ENCODE assay signal across 24 cellular contexts in genomic region chr7:116772926-116773749, GRCh38.
DNase-seq lines count a peak whose midpoint lies in the region; ATAC-seq and TF ChIP-seq lines count a peak whose summit lies in the region.
"Had no signal": no experiment of that assay in that cellular context is flagged by ENCODE, and none has a peak within 500 bp of the region (broad histone marks: within the 10 kb centered on the region; RNA-seq: fewer than 3 reads in every experiment).

No MANE protein-coding gene starts in this region.

- peak overlapping the region; percentile 32 to 44; a peak in 2 of 4 replicates for H4K8ac ChIP-seq in IMR-90 (ENCODE audit: low read depth in 2 of 2, low read length in 2 of 2)
- H4K8ac ChIP-seq in mesenchymal stem cell (ENCODE audit: low read length), result no peak overlapping the region

- H3K4me2 ChIP-seq in IMR-90 (ENCODE audit: low read depth, low read length) (no peak overlapping the region), mesenchymal stem cell (ENCODE audit: low read length, poor library complexity, severe bottlenecking) (no peak overlapping the region)

- H3K79me1 ChIP-seq in IMR-90 (ENCODE audit: low read depth in 1 of 2, low read length in 2 of 2), result peaks cover 0 to 4% of the 10 kb centered on the region in 2 experiments; a peak in 1 of 4 replicates
- peaks cover 2% of the 10 kb centered on the region for H3K79me1 ChIP-seq in mesenchymal stem cell (replicated peaks; ENCODE audit: low read length, poor library complexity, severe bottlenecking)

- H4K91ac ChIP-seq in IMR-90 (ENCODE audit: insufficient read depth, low read depth, low read length) (0 out of 2 replicates have a peak overlapping the region, but pooled peaks have one; percentile 5), mesenchymal stem cell (ENCODE audit: low read length) (no peak overlapping the region)

- H3K4me3 Mint-ChIP-seq in natural killer cell treated with Interleukin-12 subunit alpha and Interleukin-12 subunit beta and Interleukin-15 and Interleukin-18, amount 100 ng/mL, for 72 hours, result no peak overlapping the region
- no peak overlapping the region for H3K4me3 Mint-ChIP-seq in CD14-positive monocyte
- H3K4me3 Mint-ChIP-seq: activated naive CD8-positive, alpha-beta T cell; activated T-helper 17 cell treated with anti-CD3 and anti-CD28 coated beads, Interleukin-2, amount 50 U/mL, for 72 hours; naive thymus-derived CD4-positive, alpha-beta T cell; T-helper 17 cell had no signal

- H2AFZ ChIP-seq in IMR-90 (replicated peaks; ENCODE audit: low read length, poor library complexity) (no peak overlapping the region), mesenchymal stem cell (ENCODE audit: low read depth, low read length) (no peak overlapping the region)
- H2AFZ ChIP-seq: parathyroid adenoma had no signal

- no peak overlapping the region for H3K27ac Mint-ChIP-seq in natural killer cell treated with Interleukin-12 subunit alpha and Interleukin-12 subunit beta and Interleukin-15 and Interleukin-18, amount 100 ng/mL, for 72 hours
- H3K27ac Mint-ChIP-seq in CD14-positive monocyte, result no peak overlapping the region
- H3K27ac Mint-ChIP-seq: activated naive CD8-positive, alpha-beta T cell; activated T-helper 17 cell treated with anti-CD3 and anti-CD28 coated beads, Interleukin-2, amount 50 U/mL, for 72 hours; naive thymus-derived CD4-positive, alpha-beta T cell; T-helper 17 cell had no signal

- peak overlapping the region; percentile 59; the same call in 1 of the 2 replicates for H2BK20ac ChIP-seq in IMR-90 (ENCODE audit: low read depth, low read length)

- no peak overlapping the region for H2AK9ac ChIP-seq in IMR-90 (replicated peaks; ENCODE audit: low read depth, low read length, poor library complexity)

- no peak for ATAC-seq in IMR-90 (ENCODE audit: low read depth)
- no peak for ATAC-seq in natural killer cell treated with Interleukin-12 subunit alpha and Interleukin-12 subunit beta and Interleukin-15 and Interleukin-18, amount 100 ng/mL, for 72 hours
- ATAC-seq: activated T-helper 17 cell treated with anti-CD3 and anti-CD28 coated beads, Interleukin-2, amount 50 U/mL, for 72 hours; gastroesophageal sphincter; naive thymus-derived CD4-positive, alpha-beta T cell; T-helper 17 cell had no signal

- intact Hi-C loops in IMR-90 (cut with micrococcal nuclease) (no loop called here), colonic mucosa (cut with DNase I) (no loop called here), CD14-positive monocyte (cut with micrococcal nuclease) (no loop called here)

- H3K36me3 Mint-ChIP-seq in natural killer cell treated with Interleukin-12 subunit alpha and Interleukin-12 subunit beta and Interleukin-15 and Interleukin-18, amount 100 ng/mL, for 72 hours, result no peaks in the 10 kb centered on the region
- H3K36me3 Mint-ChIP-seq in CD14-positive monocyte, result no peaks in the 10 kb centered on the region
- H3K36me3 Mint-ChIP-seq: activated naive CD8-positive, alpha-beta T cell; naive thymus-derived CD4-positive, alpha-beta T cell had no signal

- H4K5ac ChIP-seq in IMR-90 (ENCODE audit: low read depth, low read length), result peak overlapping the region; percentile 71; the same call in 1 of the 2 replicates

- H3K18ac ChIP-seq in IMR-90 (ENCODE audit: low read depth, low read length) (peak overlapping the region; percentile 75; the same call in 1 of the 2 replicates), mesenchymal stem cell (ENCODE audit: low read depth in 1 of 2, low read length in 2 of 2) (peak overlapping the region in 1 of 2 experiments; percentile 52)

- TF ChIP-seq CTCF in IMR-90 (conservative IDR thresholded peaks at IDR 0.05; ENCODE audit: low read depth, low read length) (no peak), colonic mucosa (IDR thresholded peaks at IDR 0.05) (no peak), CD14-positive monocyte (IDR thresholded peaks at IDR 0.05) (no peak)

- peak; percentile 17 for DNase-seq in ACHN
- DNase-seq in IMR-90, result no peak
- DNase-seq in colonic mucosa, result no peak
- DNase-seq in mesenchymal stem cell, result no peak
- no peak for DNase-seq in effector memory CD4-positive, alpha-beta T cell
- no peak for DNase-seq in natural killer cell treated with Interleukin-12 subunit alpha and Interleukin-12 subunit beta and Interleukin-15 and Interleukin-18, amount 100 ng/mL, for 72 hours (ENCODE audit: low spot score)
- no peak for DNase-seq in NCI-H2029 treated with DMSO at 0.1 percent for 48 hours (lab: John Stamatoyannopoulos, UW)
- no peak for DNase-seq in CD14-positive monocyte (ENCODE audit: low spot score)
- DNase-seq: activated CD8-positive, alpha-beta memory T cell treated with anti-CD3 and anti-CD28 coated beads, Interleukin-2, amount 50 U/mL, for 4 hours; GF-D8; Kasumi-1; naive thymus-derived CD4-positive, alpha-beta T cell; NCI-H1048; NCI-H2081 treated with DMSO at 0.1 percent for 48 hours; right cardiac atrium; T-helper 17 cell; upper lobe of left lung; WERI-Rb-1 had no signal

- POLR2A ChIA-PET in IMR-90 (lab: Charles Lee; ENCODE audit: unreplicated experiment), result no interaction called here

- no peaks in the 10 kb centered on the region for H3K27me3 ChIP-seq in IMR-90 (ENCODE audit: control insufficient read depth, insufficient read depth, low read length)
- H3K27me3 ChIP-seq in colonic mucosa, result no peaks in the 10 kb centered on the region
- H3K27me3 ChIP-seq in mesenchymal stem cell (ENCODE audit: control insufficient read depth in 1 of 2, insufficient read depth in 1 of 2, low read length in 2 of 2), result no peaks in the 10 kb centered on the region
- no peaks in the 10 kb centered on the region for H3K27me3 ChIP-seq in effector memory CD4-positive, alpha-beta T cell (replicated peaks; ENCODE audit: control insufficient read depth, insufficient read depth, low read length, poor library complexity, severe bottlenecking)
- H3K27me3 ChIP-seq: esophagus muscularis mucosa, gastroesophageal sphincter, SJSA1, upper lobe of left lung had no signal

- no peaks in the 10 kb centered on the region for H4K20me1 ChIP-seq in IMR-90 (ENCODE audit: insufficient read depth, low read length)

- H3K9me3 Mint-ChIP-seq in natural killer cell treated with Interleukin-12 subunit alpha and Interleukin-12 subunit beta and Interleukin-15 and Interleukin-18, amount 100 ng/mL, for 72 hours, result no peaks in the 10 kb centered on the region
- no peaks in the 10 kb centered on the region for H3K9me3 Mint-ChIP-seq in CD14-positive monocyte
- H3K9me3 Mint-ChIP-seq: activated T-helper 17 cell treated with anti-CD3 and anti-CD28 coated beads, Interleukin-2, amount 50 U/mL, for 72 hours had no signal

- CTCF ChIA-PET in IMR-90 (lab: Yijun Ruan, JAX), result no interaction called here

- in situ Hi-C loops in ACHN (cut with HindIII; ENCODE audit: low pct_ligation_motif_present, low pct_unique_long_range_greater_than_20kb, low sequenced_read_pairs) (no loop called here), IMR-90 (cut with MboI; ENCODE audit: low sequenced_read_pairs) (no loop called here)

- TF ChIP-seq RAD21 in IMR-90 (IDR thresholded peaks at IDR 0.05; ENCODE audit: low read length), result no peak

- H3K4me3 ChIP-seq in IMR-90 (ENCODE audit: insufficient read depth, low read depth, low read length) (no peak overlapping the region), colonic mucosa (no peak overlapping the region), mesenchymal stem cell (ENCODE audit: insufficient read depth in 1 of 2, low read depth in 1 of 2, low read length in 2 of 2) (no peak overlapping the region)
- H3K4me3 ChIP-seq in effector memory CD4-positive, alpha-beta T cell (ENCODE audit: insufficient read depth, low read depth, low read length, poor library complexity, severe bottlenecking), result no peak overlapping the region
- H3K4me3 ChIP-seq: esophagus muscularis mucosa, gastroesophageal sphincter, SJSA1, upper lobe of left lung had no signal

- no CpG with 5 or more reads among the region's 2 CpGs for WGBS in IMR-90 (ENCODE audit: extremely low coverage in 2 of 2, insufficient read length in 1 of 2), 2 experiments
- WGBS in mesenchymal stem cell, result 90% methylated on average over 2 of the region's 2 CpGs

- peaks cover 6% of the 10 kb centered on the region for H3K9me1 ChIP-seq in IMR-90 (ENCODE audit: insufficient read depth, low read length)

- BruUV-seq in IMR-90 (replicated peaks; lab: Mats Ljungman, UMichigan), result no TSS peak

- H3K4me1 ChIP-seq in IMR-90 (ENCODE audit: control insufficient read depth, insufficient read depth, low read length), result peaks cover 6% of the 10 kb centered on the region
- H3K4me1 ChIP-seq in colonic mucosa, result peaks cover 3% of the 10 kb centered on the region
- H3K4me1 ChIP-seq in mesenchymal stem cell (ENCODE audit: control insufficient read depth, insufficient read depth, low read depth, low read length), result peaks cover 6% of the 10 kb centered on the region
- no peaks in the 10 kb centered on the region for H3K4me1 ChIP-seq in effector memory CD4-positive, alpha-beta T cell (ENCODE audit: control insufficient read depth, insufficient read depth, low read length, poor library complexity, severe bottlenecking)
- H3K4me1 ChIP-seq: parathyroid adenoma had no signal

- H3K27ac ChIP-seq in IMR-90 (ENCODE audit: insufficient read depth, low read length), result no peak overlapping the region
- peak overlapping the region; percentile 75 for H3K27ac ChIP-seq in colonic mucosa
- peak overlapping the region; percentile 81 for H3K27ac ChIP-seq in mesenchymal stem cell (ENCODE audit: low read length, poor library complexity, severe bottlenecking)
- no peak overlapping the region for H3K27ac ChIP-seq in effector memory CD4-positive, alpha-beta T cell (ENCODE audit: insufficient read depth, low read length, poor library complexity, severe bottlenecking)
- H3K27ac ChIP-seq: esophagus muscularis mucosa, gastroesophageal sphincter, parathyroid adenoma, upper lobe of left lung, WERI-Rb-1 had no signal

- H2BK15ac ChIP-seq in IMR-90 (ENCODE audit: low read depth, low read length) (peak overlapping the region; percentile 77; the same call in 2 of the 3 replicates), mesenchymal stem cell (ENCODE audit: low read depth, poor library complexity, severe bottlenecking) (no peak overlapping the region)

- H3K4me1 Mint-ChIP-seq in natural killer cell treated with Interleukin-12 subunit alpha and Interleukin-12 subunit beta and Interleukin-15 and Interleukin-18, amount 100 ng/mL, for 72 hours (ENCODE audit: low read depth in 2 of 2), result no peaks in the 10 kb centered on the region
- H3K4me1 Mint-ChIP-seq in CD14-positive monocyte, result no peaks in the 10 kb centered on the region
- H3K4me1 Mint-ChIP-seq: activated T-helper 17 cell treated with anti-CD3 and anti-CD28 coated beads, Interleukin-2, amount 50 U/mL, for 72 hours; naive thymus-derived CD4-positive, alpha-beta T cell; T-helper 17 cell had no signal

- H2BK120ac ChIP-seq in IMR-90 (ENCODE audit: low read depth, low read length) (peak overlapping the region; percentile 73), mesenchymal stem cell (ENCODE audit: low read depth, low read length) (no peak overlapping the region)

- 0 out of 2 replicates have a peak overlapping the region, but pooled peaks have one; percentile 30 for H3K56ac ChIP-seq in IMR-90 (ENCODE audit: extremely low read depth, insufficient read depth, low read length)

- peak overlapping the region; percentile 72 for H2AK5ac ChIP-seq in IMR-90 (ENCODE audit: low read depth, low read length)
- H2AK5ac ChIP-seq in mesenchymal stem cell (ENCODE audit: low read length, severe bottlenecking), result peak overlapping the region; percentile 50

- dilution Hi-C loops in IMR-90 (cut with HindIII; ENCODE audit: low sequenced_read_pairs, unreplicated experiment), result no loop called here

- no peak for TF ChIP-seq POLR2A in IMR-90 (IDR thresholded peaks at IDR 0.05; ENCODE audit: low read depth, low read length)

- peak overlapping the region; percentile 71 for H2BK5ac ChIP-seq in IMR-90 (ENCODE audit: low read depth, low read length, poor library complexity, severe bottlenecking)
- H2BK5ac ChIP-seq in mesenchymal stem cell (ENCODE audit: low read depth, low read length, poor library complexity, severe bottlenecking), result no peak overlapping the region

- no peak overlapping the region for H2BK12ac ChIP-seq in mesenchymal stem cell (ENCODE audit: low read length in 2 of 2)

- H3K14ac ChIP-seq in IMR-90 (replicated peaks; ENCODE audit: low read depth, low read length) (peak overlapping the region; percentile 65), mesenchymal stem cell (ENCODE audit: low read length in 2 of 2) (no peak overlapping the region)

- H3K27me3 Mint-ChIP-seq in natural killer cell treated with Interleukin-12 subunit alpha and Interleukin-12 subunit beta and Interleukin-15 and Interleukin-18, amount 100 ng/mL, for 72 hours, result peaks cover 0 to 9% of the 10 kb centered on the region in 2 donors
- H3K27me3 Mint-ChIP-seq in CD14-positive monocyte (ENCODE audit: low read depth in 3 of 3), result peaks cover 0 to 3% (median 0%) of the 10 kb centered on the region in 3 donors

- H3K36me3 ChIP-seq in IMR-90 (ENCODE audit: control insufficient read depth, insufficient read depth, low read length), result peaks cover 2% of the 10 kb centered on the region; the same call in 1 of the 2 replicates
- H3K36me3 ChIP-seq in colonic mucosa, result no peaks in the 10 kb centered on the region
- peaks cover 0 to 24% of the 10 kb centered on the region in 2 experiments for H3K36me3 ChIP-seq in mesenchymal stem cell (ENCODE audit: control insufficient read depth in 1 of 2, insufficient read depth in 2 of 2, low read depth in 1 of 2, low read length in 2 of 2)
- H3K36me3 ChIP-seq in effector memory CD4-positive, alpha-beta T cell (ENCODE audit: control insufficient read depth, insufficient read depth, low read length), result no peaks in the 10 kb centered on the region
- H3K36me3 ChIP-seq: esophagus muscularis mucosa, gastroesophageal sphincter, SJSA1, upper lobe of left lung, WERI-Rb-1 had no signal

- H3K9ac ChIP-seq in IMR-90 (ENCODE audit: low read depth, low read length) (no peak overlapping the region), colonic mucosa (ENCODE audit: low read depth in 2 of 2, low read length in 2 of 2) (no peak overlapping the region), mesenchymal stem cell (ENCODE audit: low read length) (no peak overlapping the region)
- H3K9ac ChIP-seq: parathyroid adenoma had no signal

- peak overlapping the region; percentile 58 for H3K4ac ChIP-seq in IMR-90 (ENCODE audit: low read depth, low read length)
- H3K4ac ChIP-seq in mesenchymal stem cell (ENCODE audit: low read depth in 1 of 2, low read length in 2 of 2), result no peak overlapping the region

- H3K9me3 ChIP-seq in IMR-90 (ENCODE audit: control insufficient read depth, insufficient read depth, low read length) (peaks cover 4% of the 10 kb centered on the region; the same call in 1 of the 2 replicates), colonic mucosa (no peaks in the 10 kb centered on the region), mesenchymal stem cell (ENCODE audit: control insufficient read depth, low read length) (peaks cover 7% of the 10 kb centered on the region)
- H3K9me3 ChIP-seq in effector memory CD4-positive, alpha-beta T cell (ENCODE audit: control insufficient read depth, low read length), result no peaks in the 10 kb centered on the region
- H3K9me3 ChIP-seq: esophagus muscularis mucosa, gastroesophageal sphincter, SJSA1 had no signal

- peak overlapping the region; percentile 37 for H3K23ac ChIP-seq in IMR-90 (ENCODE audit: low read depth, low read length)
- H3K23ac ChIP-seq in mesenchymal stem cell (ENCODE audit: low read length in 2 of 2), result no peak overlapping the region

Comparison
In these comparisons a context has a peak if more than half of its experiments do, and no peak if none do; other contexts are left out.
1. H3K27ac ChIP-seq: peak in colonic mucosa (single experiment) and mesenchymal stem cell (single experiment); none in IMR-90 (single experiment) and effector memory CD4-positive, alpha-beta T cell (single experiment).